14 cellular contexts compared by ENCODE assay signal in the genomic region with DNA sequence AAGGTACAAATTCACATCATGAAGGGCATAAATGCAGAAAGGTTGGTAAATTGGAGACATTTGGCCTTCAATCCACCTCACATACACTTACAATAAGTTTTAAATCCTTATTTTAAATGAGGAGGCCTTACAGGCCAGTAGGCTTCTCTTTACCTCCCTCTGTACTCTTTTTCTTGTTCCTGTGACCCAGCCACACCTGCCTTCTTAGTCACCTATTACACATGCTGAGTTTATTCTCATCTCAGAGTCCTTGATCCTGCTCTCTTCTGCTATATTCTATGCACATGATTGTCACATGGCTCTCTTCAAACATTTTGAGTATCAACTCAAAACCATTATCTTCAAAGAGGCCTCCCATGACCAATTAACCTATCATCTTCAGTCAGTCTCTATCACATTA.
A peak's percentile ranks its signal among the peaks of the same experiment; 100 is the strongest.
DNase-seq lines count a peak whose midpoint lies in the region; ATAC-seq and TF ChIP-seq lines count a peak whose summit lies in the region.
"Had no signal": no experiment of that assay in that cellular context is flagged by ENCODE, and none has a peak within 500 bp of the region (broad histone marks: within the 10 kb centered on the region; RNA-seq: fewer than 3 reads in every experiment).

No MANE protein-coding gene starts in this region.

- no peaks in the 10 kb centered on the region for H3K9me3 ChIP-seq in mammary epithelial cell (replicated peaks; ENCODE audit: insufficient read depth, low read length)
- H3K9me3 ChIP-seq in RWPE2 (ENCODE audit: severe bottlenecking): no peaks in the 10 kb centered on the region
- H3K9me3 ChIP-seq in hepatocyte (ENCODE audit: low read depth): no peaks in the 10 kb centered on the region
- H3K9me3 ChIP-seq in endodermal cell (ENCODE audit: control insufficient read depth, low read length): no peaks in the 10 kb centered on the region
- H3K9me3 ChIP-seq: BLaER1 treated with 17β-estradiol and CSF1 and Interleukin-3, amounts not matched to agents 10 nM and 100 nM; HAP-1 had no signal

- H3K4me1 ChIP-seq in mammary epithelial cell (ENCODE audit: insufficient read depth, low read length): no peaks in the 10 kb centered on the region
- H3K4me1 ChIP-seq in RWPE2 (ENCODE audit: insufficient read depth, poor library complexity, severe bottlenecking): no peaks in the 10 kb centered on the region
- peaks cover 25% of the 10 kb centered on the region for H3K4me1 ChIP-seq in hepatocyte (ENCODE audit: insufficient read depth)
- H3K4me1 ChIP-seq in endodermal cell (ENCODE audit: control insufficient read depth, insufficient read depth, low read length): peaks cover 2% of the 10 kb centered on the region
- H3K4me1 ChIP-seq: HAP-1 had no signal

- H3K27me3 ChIP-seq in mammary epithelial cell (ENCODE audit: insufficient read depth, low read length) (no peaks in the 10 kb centered on the region), RWPE2 (ENCODE audit: insufficient read depth, poor library complexity, severe bottlenecking) (no peaks in the 10 kb centered on the region), hepatocyte (no peaks in the 10 kb centered on the region), endodermal cell (ENCODE audit: control insufficient read depth, insufficient read depth, low read length, poor library complexity, severe bottlenecking) (no peaks in the 10 kb centered on the region)
- H3K27me3 ChIP-seq: BLaER1 treated with 17β-estradiol and CSF1 and Interleukin-3, amounts not matched to agents 10 nM and 100 nM had no signal

- H2AFZ ChIP-seq in mammary epithelial cell (ENCODE audit: low read depth, low read length) (no peak overlapping the region), hepatocyte (no peak overlapping the region)

- H3K79me2 ChIP-seq in mammary epithelial cell (ENCODE audit: insufficient read depth, low read length) (no peaks in the 10 kb centered on the region), hepatocyte (no peaks in the 10 kb centered on the region)

- H3K27me3 Mint-ChIP-seq in MCF 10A (ENCODE audit: insufficient read depth, unreplicated experiment) (peaks cover 41% of the 10 kb centered on the region), endodermal cell (ENCODE audit: insufficient read depth) (no peaks in the 10 kb centered on the region)
- H3K27me3 Mint-ChIP-seq: CD4-positive, CD25-positive, alpha-beta regulatory T cell had no signal

- H3K4me2 ChIP-seq in mammary epithelial cell (ENCODE audit: insufficient read depth, low read depth, low read length) (no peak overlapping the region), hepatocyte (no peak overlapping the region)
- H3K4me2 ChIP-seq: BLaER1 treated with 17β-estradiol and CSF1 and Interleukin-3, amounts not matched to agents 10 nM and 100 nM had no signal

- H3K27ac ChIP-seq in mammary epithelial cell (ENCODE audit: insufficient read depth, low read depth, low read length) (no peak overlapping the region), RWPE2 (ENCODE audit: poor library complexity, severe bottlenecking) (no peak overlapping the region), hepatocyte (peak overlapping the region; percentile 83), endodermal cell (ENCODE audit: low read depth, low read length) (no peak overlapping the region)
- H3K27ac ChIP-seq: BLaER1 treated with 17β-estradiol and CSF1 and Interleukin-3, amounts not matched to agents 10 nM and 100 nM had no signal

- H3K36me3 Mint-ChIP-seq in MCF 10A (ENCODE audit: insufficient read depth, unreplicated experiment) (no peaks in the 10 kb centered on the region), endodermal cell (ENCODE audit: low read depth) (no peaks in the 10 kb centered on the region)
- H3K36me3 Mint-ChIP-seq: CD4-positive, CD25-positive, alpha-beta regulatory T cell had no signal

- no TSS peak for BruUV-seq in mammary epithelial cell (replicated peaks; lab: Mats Ljungman, UMichigan)
- no TSS peak for BruUV-seq in MCF 10A (replicated peaks; lab: Mats Ljungman, UMichigan)

- H3K9ac ChIP-seq in mammary epithelial cell (ENCODE audit: insufficient read depth, low read length) (no peak overlapping the region), endodermal cell (ENCODE audit: extremely low read depth, low read length, poor library complexity, severe bottlenecking) (no peak overlapping the region)
- H3K9ac ChIP-seq: BLaER1 treated with 17β-estradiol and CSF1 and Interleukin-3, amounts not matched to agents 10 nM and 100 nM had no signal

- intact Hi-C loops in mammary epithelial cell (cut with micrococcal nuclease) (no loop called here), MCF 10A (cut with micrococcal nuclease) (no loop called here)

- POLR2A ChIA-PET in MCF 10A (lab: Yijun Ruan, JAX): no interaction called here

- in situ Hi-C loops in mammary epithelial cell (cut with MboI; ENCODE audit: low sequenced_read_pairs in 2 of 2): no loop called here

- ATAC-seq in RWPE2 (ENCODE audit: low read depth) (0 out of 3 replicates have a peak, but pooled peaks have one; percentile 29), GM19467 (IDR thresholded peaks at IDR 0.05; ENCODE audit: unreplicated experiment) (no peak)
- ATAC-seq in activated CD4-positive, CD25-positive, alpha-beta regulatory T cell treated with anti-CD3 and anti-CD28 coated beads, Interleukin-2, amount 50 U/mL, for 24 hours: no peak

- DNase-seq in mammary epithelial cell: peak; percentile 11
- DNase-seq in MCF 10A (ENCODE audit: unreplicated experiment): no peak
- DNase-seq in RWPE2 (ENCODE audit: low spot score): no peak
- DNase-seq in hepatocyte (ENCODE audit: low spot score): peak; percentile 8
- DNase-seq in NOMO-1 treated with dmso at 0.1 percent for 144 hours (lab: John Stamatoyannopoulos, UW; ENCODE audit: unreplicated experiment): no peak
- DNase-seq in endodermal cell: no peak
- DNase-seq: 8988T; CD4-positive, CD25-positive, alpha-beta regulatory T cell; DMS79 treated with DMSO at 0.1 percent for 48 hours; EL had no signal

- no peak overlapping the region for H3K4me3 ChIP-seq in mammary epithelial cell (replicated peaks in 1 of 3; ENCODE audit: insufficient read depth in 1 of 3, low read depth in 2 of 3, low read length in 3 of 3)
- H3K4me3 ChIP-seq in RWPE2 (ENCODE audit: severe bottlenecking): no peak overlapping the region
- no peak overlapping the region for H3K4me3 ChIP-seq in hepatocyte
- no peak overlapping the region for H3K4me3 ChIP-seq in endodermal cell (ENCODE audit: low read length)
- H3K4me3 ChIP-seq: BLaER1 treated with 17β-estradiol and CSF1 and Interleukin-3, amounts not matched to agents 10 nM and 100 nM; HAP-1 had no signal

- H3K27ac Mint-ChIP-seq in MCF 10A (ENCODE audit: low read depth, unreplicated experiment) (no peak overlapping the region), endodermal cell (no peak overlapping the region)
- H3K27ac Mint-ChIP-seq: CD4-positive, CD25-positive, alpha-beta regulatory T cell had no signal

- H3K36me3 ChIP-seq in mammary epithelial cell (ENCODE audit: insufficient read depth, low read length): no peaks in the 10 kb centered on the region
- no peaks in the 10 kb centered on the region for H3K36me3 ChIP-seq in RWPE2 (ENCODE audit: low read depth)
- H3K36me3 ChIP-seq in hepatocyte (replicated peaks; ENCODE audit: insufficient read depth, low read depth): no peaks in the 10 kb centered on the region
- no peaks in the 10 kb centered on the region for H3K36me3 ChIP-seq in endodermal cell (ENCODE audit: control insufficient read depth, insufficient read depth, low read length)
- H3K36me3 ChIP-seq: BLaER1 treated with 17β-estradiol and CSF1 and Interleukin-3, amounts not matched to agents 10 nM and 100 nM; HAP-1 had no signal

- TF ChIP-seq CTCF in mammary epithelial cell (conservative IDR thresholded peaks at IDR 0.05 in 1 of 2, IDR thresholded peaks at IDR 0.05 in 1 of 2; ENCODE audit: extremely low read depth in 1 of 2, insufficient read depth in 1 of 2, low read depth in 1 of 2, low read length in 2 of 2) (no peak), MCF 10A (IDR thresholded peaks at IDR 0.05; ENCODE audit: unreplicated experiment) (no peak), RWPE2 (IDR thresholded peaks at IDR 0.05; ENCODE audit: poor library complexity, severe bottlenecking) (no peak), hepatocyte (IDR thresholded peaks at IDR 0.05; ENCODE audit: poor library complexity) (no peak), endodermal cell (conservative IDR thresholded peaks at IDR 0.05) (no peak)

- no peaks in the 10 kb centered on the region for H3K4me1 Mint-ChIP-seq in MCF 10A (ENCODE audit: insufficient read depth, unreplicated experiment)
- H3K4me1 Mint-ChIP-seq in endodermal cell: peaks cover 15% of the 10 kb centered on the region
- H3K4me1 Mint-ChIP-seq: CD4-positive, CD25-positive, alpha-beta regulatory T cell had no signal

- H4K20me1 ChIP-seq in mammary epithelial cell (ENCODE audit: insufficient read depth, low read length): no peaks in the 10 kb centered on the region
- no peaks in the 10 kb centered on the region for H4K20me1 ChIP-seq in hepatocyte (ENCODE audit: insufficient read depth, poor library complexity, severe bottlenecking)
- H4K20me1 ChIP-seq: BLaER1 treated with 17β-estradiol and CSF1 and Interleukin-3, amounts not matched to agents 10 nM and 100 nM had no signal

- CTCF ChIA-PET in mammary epithelial cell (lab: Charles Lee; ENCODE audit: low non-redundant PET) (no interaction called here), MCF 10A (lab: Yijun Ruan, JAX) (no interaction called here)

- H3K9me3 Mint-ChIP-seq in MCF 10A (ENCODE audit: unreplicated experiment): no peaks in the 10 kb centered on the region
- H3K9me3 Mint-ChIP-seq in endodermal cell: no peaks in the 10 kb centered on the region

- dilution Hi-C loops in mammary epithelial cell (cut with HindIII; ENCODE audit: low sequenced_read_pairs): no loop called here

- H3K4me3 Mint-ChIP-seq in MCF 10A (ENCODE audit: unreplicated experiment): no peak overlapping the region
- no peak overlapping the region for H3K4me3 Mint-ChIP-seq in endodermal cell
- H3K4me3 Mint-ChIP-seq: CD4-positive, CD25-positive, alpha-beta regulatory T cell had no signal

- no peaks in the 10 kb centered on the region for H3K9me2 ChIP-seq in hepatocyte (replicated peaks; ENCODE audit: insufficient read depth)

Comparison
In these comparisons a context has a peak if more than half of its experiments do, and no peak if none do; other contexts are left out.
1. DNase-seq: peak in mammary epithelial cell (single experiment) and hepatocyte (single experiment); none in MCF 10A (single experiment), RWPE2 (single experiment), NOMO-1 treated with dmso at 0.1 percent for 144 hours (single experiment) and endodermal cell (single experiment).